In the genomic region with DNA sequence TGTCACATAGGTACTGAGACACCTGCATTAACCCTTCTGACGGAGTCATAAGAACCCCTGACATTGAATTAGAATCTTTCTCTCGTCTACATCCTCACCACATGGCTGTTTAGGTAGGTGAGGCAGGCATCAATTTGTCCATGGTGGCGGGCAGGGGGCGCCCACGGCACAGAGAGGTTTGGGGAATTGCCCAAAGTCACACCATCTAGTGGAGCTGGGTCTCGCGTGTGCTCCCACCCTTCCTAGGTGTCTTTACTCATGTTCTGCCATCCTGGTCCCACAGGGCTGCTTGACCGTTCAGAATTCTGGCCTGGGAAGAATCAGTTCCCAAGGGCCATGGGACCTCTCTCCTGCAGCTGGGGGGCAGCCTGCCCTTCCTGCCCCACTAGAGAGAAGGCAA, we compare ENCODE assay signal across 2 cellular contexts.
TF ChIP-seq lines count a peak whose summit lies in the region.

No MANE protein-coding gene starts in this region.

TF ChIP-seq in IMR-90, 13 proteins besides CTCF, POLR2A, EP300 and RAD21:
- TF ChIP-seq SMC3 (IDR thresholded peaks at IDR 0.05; ENCODE audit: low read depth, low read length) (no peak), BHLHE40 (IDR thresholded peaks at IDR 0.05; ENCODE audit: low read depth, low read length) (no peak), MXI1 (IDR thresholded peaks at IDR 0.05; ENCODE audit: borderline replicate concordance, low read depth, low read length) (no peak), USF2 (IDR thresholded peaks at IDR 0.05; ENCODE audit: low read depth, low read length) (no peak), CHD1 (IDR thresholded peaks at IDR 0.05; ENCODE audit: low read depth, low read length) (no peak), RFX5 (IDR thresholded peaks at IDR 0.05; ENCODE audit: low read depth, low read length) (no peak), MAFK (IDR thresholded peaks at IDR 0.05; ENCODE audit: low read depth, low read length) (no peak), NFE2L2 (IDR thresholded peaks at IDR 0.05; ENCODE audit: low read depth, low read length) (no peak), MAZ (IDR thresholded peaks at IDR 0.05; ENCODE audit: borderline replicate concordance, low read depth, low read length) (no peak)
- TF ChIP-seq, protein P1, sequence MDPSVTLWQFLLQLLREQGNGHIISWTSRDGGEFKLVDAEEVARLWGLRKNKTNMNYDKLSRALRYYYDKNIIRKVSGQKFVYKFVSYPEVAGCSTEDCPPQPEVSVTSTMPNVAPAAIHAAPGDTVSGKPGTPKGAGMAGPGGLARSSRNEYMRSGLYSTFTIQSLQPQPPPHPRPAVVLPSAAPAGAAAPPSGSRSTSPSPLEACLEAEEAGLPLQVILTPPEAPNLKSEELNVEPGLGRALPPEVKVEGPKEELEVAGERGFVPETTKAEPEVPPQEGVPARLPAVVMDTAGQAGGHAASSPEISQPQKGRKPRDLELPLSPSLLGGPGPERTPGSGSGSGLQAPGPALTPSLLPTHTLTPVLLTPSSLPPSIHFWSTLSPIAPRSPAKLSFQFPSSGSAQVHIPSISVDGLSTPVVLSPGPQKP (IDR thresholded peaks at IDR 0.05; ENCODE audit: borderline replicate concordance, low read depth, low read length), result no peak

TF ChIP-seq in endothelial cell of umbilical vein, 7 proteins besides CTCF, POLR2A, EP300 and RAD21:
- TF ChIP-seq FOS (IDR thresholded peaks at IDR 0.05; ENCODE audit: borderline replicate concordance, insufficient read depth, low read length) (no peak), JUN (IDR thresholded peaks at IDR 0.05; ENCODE audit: borderline replicate concordance, insufficient read depth, insufficient read length, low read depth) (no peak)
- TF ChIP-seq, protein P2, sequence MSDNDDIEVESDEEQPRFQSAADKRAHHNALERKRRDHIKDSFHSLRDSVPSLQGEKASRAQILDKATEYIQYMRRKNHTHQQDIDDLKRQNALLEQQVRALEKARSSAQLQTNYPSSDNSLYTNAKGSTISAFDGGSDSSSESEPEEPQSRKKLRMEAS (IDR thresholded peaks at IDR 0.05; ENCODE audit: insufficient read depth, insufficient read length), result no peak
